Comparison of ENCODE assay signal across 12 cellular contexts in genomic region chr4:70715097-70715496, GRCh38. TPM values are rescaled to one million over a fixed set of nuclear protein-coding genes. Genes with fewer than 3 reads are reported as not detected.
DNase-seq lines count a peak whose midpoint lies in the region; ATAC-seq and TF ChIP-seq lines count a peak whose summit lies in the region.
"Had no signal": no experiment of that assay in that cellular context is flagged by ENCODE, and none has a peak within 500 bp of the region (broad histone marks: within the 10 kb centered on the region; RNA-seq: fewer than 3 reads in every experiment).

No MANE protein-coding gene starts in this region.

- intact Hi-C loops in testis (cut with DNase I; ENCODE audit: low total_unique reads): no loop called here

- TF ChIP-seq POLR2A in testis (IDR thresholded peaks at IDR 0.05): no peak

- H3K9ac ChIP-seq in BLaER1: no peak overlapping the region
- no peak overlapping the region for H3K9ac ChIP-seq in fibroblast of lung (ENCODE audit: insufficient read depth, low read length)
- H3K9ac ChIP-seq: neural progenitor cell had no signal

- H3K9me3 ChIP-seq in BLaER1: no peaks in the 10 kb centered on the region
- H3K9me3 ChIP-seq in fibroblast of lung (ENCODE audit: control insufficient read depth, insufficient read depth, low read depth, low read length): no peaks in the 10 kb centered on the region
- no peaks in the 10 kb centered on the region for H3K9me3 ChIP-seq in testis
- H3K9me3 ChIP-seq: uterus had no signal

- H3K4me1 Mint-ChIP-seq in naive thymus-derived CD8-positive, alpha-beta T cell: peaks cover 10 to 52% (median 45%) of the 10 kb centered on the region in 4 donors

- no peaks in the 10 kb centered on the region; the same call in 1 of the 2 replicates for H4K20me1 ChIP-seq in BLaER1
- H4K20me1 ChIP-seq in fibroblast of lung (ENCODE audit: control insufficient read depth, extremely low read depth, insufficient read depth, low read length): no peaks in the 10 kb centered on the region

- H3K36me3 ChIP-seq in BLaER1 (no peaks in the 10 kb centered on the region), fibroblast of lung (ENCODE audit: control insufficient read depth, insufficient read depth, low read length) (no peaks in the 10 kb centered on the region), testis (ENCODE audit: low read depth, missing control alignments) (no peaks in the 10 kb centered on the region)
- H3K36me3 ChIP-seq: neural progenitor cell, uterus had no signal

- H3K27ac ChIP-seq in BLaER1: no peak overlapping the region
- no peak overlapping the region for H3K27ac ChIP-seq in fibroblast of lung (ENCODE audit: insufficient read depth, low read length)
- H3K27ac ChIP-seq in testis: no peak overlapping the region
- H3K27ac ChIP-seq: neural progenitor cell, uterus had no signal

- DNase-seq in fibroblast of lung (ENCODE audit: low read depth in 2 of 2): peak; percentile 39 to 42
- DNase-seq in NCI-H1105 (lab: John Stamatoyannopoulos, UW): no peak
- no peak for DNase-seq in stimulated activated naive CD4-positive, alpha-beta T cell (lab: John Stamatoyannopoulos, UW)
- DNase-seq in testis: no peak
- no peak for DNase-seq in naive thymus-derived CD8-positive, alpha-beta T cell
- DNase-seq: activated effector memory CD4-positive, alpha-beta T cell treated with Interleukin-2 at 50 U/mL for 16 hours; uterus had no signal

- no peaks in the 10 kb centered on the region for H3K27me3 Mint-ChIP-seq in naive thymus-derived CD8-positive, alpha-beta T cell

- H3K27me3 ChIP-seq in BLaER1 (no peaks in the 10 kb centered on the region), fibroblast of lung (ENCODE audit: control insufficient read depth, insufficient read depth, low read length) (no peaks in the 10 kb centered on the region), testis (no peaks in the 10 kb centered on the region)
- H3K27me3 ChIP-seq: neural progenitor cell, uterus had no signal

- H3K4me3 ChIP-seq in BLaER1 (no peak overlapping the region), fibroblast of lung (replicated peaks in 1 of 4; ENCODE audit: control extremely low read depth in 1 of 4, insufficient read depth in 1 of 4, low read depth in 3 of 4, low read length in 4 of 4) (no peak overlapping the region), testis (no peak overlapping the region)
- H3K4me3 ChIP-seq: neural progenitor cell, uterus had no signal

- TF ChIP-seq CTCF in fibroblast of lung (conservative IDR thresholded peaks at IDR 0.05 in 1 of 2, IDR thresholded peaks at IDR 0.05 in 1 of 2; ENCODE audit: low read depth in 1 of 2, low read length in 2 of 2): no peak
- no peak for TF ChIP-seq CTCF in testis (IDR thresholded peaks at IDR 0.05)

- H2AFZ ChIP-seq in fibroblast of lung (ENCODE audit: low read length): no peak overlapping the region
- H2AFZ ChIP-seq: neural progenitor cell had no signal

- H3K4me1 ChIP-seq in BLaER1: peaks cover 24% of the 10 kb centered on the region
- H3K4me1 ChIP-seq in fibroblast of lung (ENCODE audit: control insufficient read depth, extremely low read depth, insufficient read depth, low read length): no peaks in the 10 kb centered on the region
- no peaks in the 10 kb centered on the region for H3K4me1 ChIP-seq in testis
- H3K4me1 ChIP-seq: uterus had no signal

- H3K9me3 Mint-ChIP-seq in naive thymus-derived CD8-positive, alpha-beta T cell: no peaks in the 10 kb centered on the region

- POLR2A ChIA-PET in naive thymus-derived CD8-positive, alpha-beta T cell (lab: Charles Lee): interaction anchor here (0.7 kb wide), 1 partner anchor 15 kb away, joined by 11 read pairs; no protein-coding TSS in a partner anchor

- no peaks in the 10 kb centered on the region for H3K36me3 Mint-ChIP-seq in naive thymus-derived CD8-positive, alpha-beta T cell

- WGBS in testis, 2 donors: 79 to 95% methylated on average over 6 of the region's 6 CpGs

- ATAC-seq in GM19467 (IDR thresholded peaks at IDR 0.05; ENCODE audit: unreplicated experiment) (peak; percentile 9), HG03469 (IDR thresholded peaks at IDR 0.05; ENCODE audit: unreplicated experiment) (peak; percentile 0)
- no peak for ATAC-seq in naive thymus-derived CD8-positive, alpha-beta T cell

- H3K4me2 ChIP-seq in BLaER1: peak overlapping the region; percentile 30; the same call in 1 of the 2 replicates
- no peak overlapping the region for H3K4me2 ChIP-seq in fibroblast of lung (ENCODE audit: extremely low read depth, insufficient read depth, low read length)
- H3K4me2 ChIP-seq: neural progenitor cell had no signal

- H3K79me2 ChIP-seq in fibroblast of lung (ENCODE audit: control insufficient read depth, insufficient read depth, low read length): peaks cover 15% of the 10 kb centered on the region

- no peak overlapping the region for H3K4me3 Mint-ChIP-seq in naive thymus-derived CD8-positive, alpha-beta T cell
- H3K4me3 Mint-ChIP-seq: neural progenitor cell had no signal

- H3K27ac Mint-ChIP-seq in naive thymus-derived CD8-positive, alpha-beta T cell: peak overlapping the region in 3 of 10 donors; percentile 21 to 55 (median 42)
- H3K27ac Mint-ChIP-seq: neural progenitor cell had no signal

RNA-seq across cellular contexts. Expression of gene RUFY3, which starts 6.7 kb away (rescaled TPM):
- total RNA-seq in fibroblast of lung: 71.7 and 97.8 TPM in 2 replicates
- polyA plus RNA-seq in fibroblast of lung: 23.6 and 36.3 TPM in 2 replicates
- 16.4 and 21.3 TPM in 2 replicates for polyA plus RNA-seq in fibroblast of lung (2012)
- polyA minus RNA-seq in fibroblast of lung (ENCODE audit: low replicate concordance): 6.6 and 10.0 TPM in 2 replicates
- 100 to 1,000 TPM; 220 to 247 TPM for total RNA-seq in testis
- polyA plus RNA-seq in testis (ENCODE audit: insufficient read depth, low read depth, low replicate concordance): 84.7 TPM
- total RNA-seq in naive thymus-derived CD8-positive, alpha-beta T cell: 10 to 100 TPM; 41.9 to 42.9 TPM
- polyA plus RNA-seq in naive thymus-derived CD8-positive, alpha-beta T cell: 1 to 10 TPM; 8.4 to 9.3 (median 8.6) TPM

RNA-seq across cellular contexts. Expression of gene UTP3, which starts 26.8 kb away (rescaled TPM):
- total RNA-seq in fibroblast of lung: 17.8 and 19.3 TPM in 2 replicates
- 20.4 and 26.9 TPM in 2 replicates for polyA plus RNA-seq in fibroblast of lung
- polyA plus RNA-seq in fibroblast of lung (2012): 38.7 and 49.8 TPM in 2 replicates
- 1.3 and 4.6 TPM in 2 replicates for polyA minus RNA-seq in fibroblast of lung (ENCODE audit: low replicate concordance)
- 10 to 100 TPM; 25.4 to 26.0 TPM for total RNA-seq in testis
- 18.5 TPM for polyA plus RNA-seq in testis (ENCODE audit: insufficient read depth, low read depth, low replicate concordance)
- 10 to 100 TPM; 44.5 to 44.7 TPM for total RNA-seq in naive thymus-derived CD8-positive, alpha-beta T cell
- 10 to 100 TPM in 2 of 3 donors, 1 to 10 TPM in 1; 9.7 to 20.3 (median 13.9) TPM for polyA plus RNA-seq in naive thymus-derived CD8-positive, alpha-beta T cell

RNA-seq across cellular contexts. Expression of gene JCHAIN, which starts 48.8 kb away (rescaled TPM):
- total RNA-seq in fibroblast of lung: 14.1 and 28.7 TPM in 2 replicates
- polyA plus RNA-seq in fibroblast of lung: 9.3 and 11.3 TPM in 2 replicates
- 5.5 and 6.6 TPM in 2 replicates for polyA plus RNA-seq in fibroblast of lung (2012)
- 0.48 and 9.7 TPM in 2 replicates for polyA minus RNA-seq in fibroblast of lung (ENCODE audit: low replicate concordance)
- under 1 TPM in 1 of 2 donors, not detected in 1; 0.99 TPM for total RNA-seq in testis
- polyA plus RNA-seq in testis (ENCODE audit: insufficient read depth, low read depth, low replicate concordance): 34.0 TPM
- total RNA-seq in naive thymus-derived CD8-positive, alpha-beta T cell: 1 to 10 TPM; 4.7 to 6.9 TPM
- polyA plus RNA-seq in naive thymus-derived CD8-positive, alpha-beta T cell: 1 to 10 TPM in 2 of 3 donors, under 1 TPM in 1; 0.17 to 3.1 (median 2.7) TPM
- total RNA-seq: LHCN-M2 had no signal

Comparison
In these comparisons a context has a peak if more than half of its experiments do, and no peak if none do; other contexts are left out.
1. ATAC-seq: peak in GM19467 (single experiment) and HG03469 (single experiment); none in naive thymus-derived CD8-positive, alpha-beta T cell (0 of 2).
2. DNase-seq: peak in fibroblast of lung (2 of 2); none in NCI-H1105 (single experiment), stimulated activated naive CD4-positive, alpha-beta T cell (0 of 6), testis (single experiment) and naive thymus-derived CD8-positive, alpha-beta T cell (0 of 10).